ENCODE assay signal across 1 cellular context in genomic region chr11:64355078-64355940, GRCh38.
TF ChIP-seq lines count a peak whose summit lies in the region.

No MANE protein-coding gene starts in this region.

TF ChIP-seq in HepG2, 621 proteins besides CTCF, POLR2A, EP300 and RAD21 (continued from another document and continues in another):
- TF ChIP-seq RXRA (CRISPR knock-in tag; IDR thresholded peaks at IDR 0.05) (peak; percentile 51; the same call in 1 of the 2 replicates), NFRKB (IDR thresholded peaks at IDR 0.05) (no peak), AGO1 (IDR thresholded peaks at IDR 0.05; ENCODE audit: low read depth, low read length, poor library complexity, severe bottlenecking) (peak; percentile 59), LCORL (IDR thresholded peaks at IDR 0.05) (no peak), LCORL (CRISPR knock-in tag; IDR thresholded peaks at IDR 0.05) (peak; percentile 49; the same call in 1 of the 2 replicates), FUBP1 (CRISPR knock-in tag; IDR thresholded peaks at IDR 0.05; ENCODE audit: borderline replicate concordance) (no peak), ZNF574 (CRISPR knock-in tag; IDR thresholded peaks at IDR 0.05) (peak; percentile 57; the same call in 1 of the 2 replicates), ZNF124 (CRISPR knock-in tag; IDR thresholded peaks at IDR 0.05) (no peak; the same call in 1 of the 2 replicates), ZNF207 (IDR thresholded peaks at IDR 0.05; ENCODE audit: borderline replicate concordance) (no peak), CBFB (CRISPR knock-in tag; IDR thresholded peaks at IDR 0.05) (no peak), CEBPG (CRISPR knock-in tag; IDR thresholded peaks at IDR 0.05) (peak; percentile 57), ZNF629 (CRISPR knock-in tag; conservative IDR thresholded peaks at IDR 0.05) (no peak; the same call in 1 of the 2 replicates), SP2 (CRISPR knock-in tag; IDR thresholded peaks at IDR 0.05) (no peak), HDAC2 (CRISPR knock-in tag; IDR thresholded peaks at IDR 0.05) (peak; percentile 66; the same call in 1 of the 2 replicates), GLI4 (CRISPR knock-in tag; IDR thresholded peaks at IDR 0.05; ENCODE audit: borderline replicate concordance) (no peak), NFE2L2 (IDR thresholded peaks at IDR 0.05; ENCODE audit: low read length) (no peak), IRF1 (CRISPR knock-in tag; IDR thresholded peaks at IDR 0.05; ENCODE audit: low read depth) (no peak), FOXA3 (CRISPR knock-in tag; IDR thresholded peaks at IDR 0.05) (peak; percentile 29; the same call in 1 of the 2 replicates), ZNF441 (CRISPR knock-in tag; IDR thresholded peaks at IDR 0.05; ENCODE audit: borderline replicate concordance) (no peak), ZHX1 (CRISPR knock-in tag; IDR thresholded peaks at IDR 0.05; ENCODE audit: low read depth) (no peak), KLF6 (CRISPR knock-in tag; IDR thresholded peaks at IDR 0.05) (no peak), MED13 (CRISPR knock-in tag; IDR thresholded peaks at IDR 0.05) (no peak), MTERF4 (CRISPR knock-in tag; IDR thresholded peaks at IDR 0.05) (0 out of 2 replicates have a peak, but pooled peaks have one; percentile 31), CREB1 (IDR thresholded peaks at IDR 0.05) (no peak), CREB1 (CRISPR knock-in tag; IDR thresholded peaks at IDR 0.05) (no peak), SAFB2 (CRISPR knock-in tag; IDR thresholded peaks at IDR 0.05; ENCODE audit: borderline replicate concordance, low read depth) (no peak), CAMTA2 (CRISPR knock-in tag; IDR thresholded peaks at IDR 0.05; ENCODE audit: borderline replicate concordance) (no peak), ZNF83 (CRISPR knock-in tag; IDR thresholded peaks at IDR 0.05; ENCODE audit: borderline replicate concordance) (no peak), DR1 (CRISPR knock-in tag; IDR thresholded peaks at IDR 0.05) (no peak), U2AF2 (IDR thresholded peaks at IDR 0.05; ENCODE audit: low read depth, low read length) (no peak), HMG20A (CRISPR knock-in tag; IDR thresholded peaks at IDR 0.05; ENCODE audit: borderline replicate concordance) (no peak), PRDM15 (CRISPR knock-in tag; IDR thresholded peaks at IDR 0.05) (no peak), GPN1 (CRISPR knock-in tag; IDR thresholded peaks at IDR 0.05; ENCODE audit: borderline replicate concordance) (no peak), ZBTB33 (CRISPR knock-in tag; IDR thresholded peaks at IDR 0.05) (no peak; the same call in 1 of the 2 replicates), MAFF (IDR thresholded peaks at IDR 0.05; ENCODE audit: low read depth, low read length) (no peak), RELA (CRISPR knock-in tag; IDR thresholded peaks at IDR 0.05) (0 out of 2 replicates have a peak, but pooled peaks have one; percentile 59), ZNF460 (CRISPR knock-in tag; IDR thresholded peaks at IDR 0.05; ENCODE audit: borderline replicate concordance) (no peak), ATF3 (CRISPR knock-in tag; IDR thresholded peaks at IDR 0.05) (peak; percentile 64; the same call in 1 of the 2 replicates), RBM22 (optimal IDR thresholded peaks at IDR 0.05; ENCODE audit: low read length) (no peak), ZBTB10 (CRISPR knock-in tag; IDR thresholded peaks at IDR 0.05; ENCODE audit: borderline replicate concordance) (peak; percentile 92; the same call in 1 of the 2 replicates), FOXO1 (CRISPR knock-in tag; IDR thresholded peaks at IDR 0.05) (no peak), ZBTB34 (CRISPR knock-in tag; IDR thresholded peaks at IDR 0.05) (no peak), TARDBP (CRISPR knock-in tag; IDR thresholded peaks at IDR 0.05) (peak; percentile 62), KAT2B (IDR thresholded peaks at IDR 0.05; ENCODE audit: borderline replicate concordance, low read depth, low read length) (no peak), ZNF224 (CRISPR knock-in tag; IDR thresholded peaks at IDR 0.05) (no peak), MTA3 (CRISPR knock-in tag; IDR thresholded peaks at IDR 0.05) (no peak)
